ENCODE assay signal across 2 cellular contexts in the genomic region with DNA sequence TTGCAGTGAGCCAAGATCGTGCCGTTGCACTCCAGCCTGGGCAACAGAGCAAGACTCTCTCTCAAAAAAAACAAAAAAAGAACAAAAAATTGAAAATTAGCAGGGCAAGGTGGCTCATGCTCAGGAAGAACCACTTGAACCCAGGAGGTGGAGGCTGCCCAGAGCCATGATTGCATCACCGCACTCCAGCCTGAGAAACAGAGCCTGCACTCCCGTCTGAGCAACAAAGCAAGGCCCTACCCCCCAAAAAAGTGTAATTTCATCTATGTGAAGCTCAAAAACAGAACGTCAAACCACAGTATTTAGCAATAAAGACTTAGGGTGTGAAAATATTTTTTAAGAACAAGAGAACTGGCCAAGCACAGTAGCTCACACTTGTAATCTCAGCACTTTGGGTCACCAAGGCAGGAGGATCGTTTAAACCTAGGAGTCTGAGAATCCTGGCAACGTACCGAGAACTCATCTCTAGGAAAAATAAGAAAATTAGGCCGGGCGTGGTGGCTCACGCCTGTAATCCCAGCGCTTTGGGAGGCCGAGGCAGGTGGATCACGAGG.
TF ChIP-seq lines count a peak whose summit lies in the region.

No MANE protein-coding gene starts in this region.

TF ChIP-seq in IMR-90, 13 proteins besides CTCF, POLR2A, EP300 and RAD21:
- 0 out of 2 replicates have a peak, but pooled peaks have one; percentile 11 for TF ChIP-seq CEBPB (IDR thresholded peaks at IDR 0.05; ENCODE audit: low read depth, low read length)
- no peak for TF ChIP-seq BHLHE40 (IDR thresholded peaks at IDR 0.05; ENCODE audit: low read depth, low read length)
TF ChIP-seq in IMR-90: peak in this region for 1.

TF ChIP-seq in K562, 482 proteins besides CTCF, POLR2A, EP300 and RAD21:
- no peak for TF ChIP-seq ZFP36 (IDR thresholded peaks at IDR 0.05; ENCODE audit: low read depth, low read length, partially characterized antibody)
- TF ChIP-seq, protein P1, sequence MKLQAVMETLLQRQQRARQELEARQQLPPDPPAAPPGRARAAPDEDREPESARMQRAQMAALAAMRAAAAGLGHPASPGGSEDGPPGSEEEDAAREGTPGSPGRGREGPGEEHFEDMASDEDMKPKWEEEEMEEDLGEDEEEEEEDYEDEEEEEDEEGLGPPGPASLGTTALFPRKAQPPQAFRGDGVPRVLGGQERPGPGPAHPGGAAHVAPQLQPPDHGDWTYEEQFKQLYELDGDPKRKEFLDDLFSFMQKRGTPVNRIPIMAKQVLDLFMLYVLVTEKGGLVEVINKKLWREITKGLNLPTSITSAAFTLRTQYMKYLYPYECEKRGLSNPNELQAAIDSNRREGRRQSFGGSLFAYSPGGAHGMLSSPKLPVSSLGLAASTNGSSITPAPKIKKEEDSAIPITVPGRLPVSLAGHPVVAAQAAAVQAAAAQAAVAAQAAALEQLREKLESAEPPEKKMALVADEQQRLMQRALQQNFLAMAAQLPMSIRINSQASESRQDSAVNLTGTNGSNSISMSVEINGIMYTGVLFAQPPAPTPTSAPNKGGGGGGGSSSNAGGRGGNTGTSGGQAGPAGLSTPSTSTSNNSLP (IDR thresholded peaks at IDR 0.05; ENCODE audit: borderline replicate concordance, low read depth, low read length), result no peak
- TF ChIP-seq, protein P2, sequence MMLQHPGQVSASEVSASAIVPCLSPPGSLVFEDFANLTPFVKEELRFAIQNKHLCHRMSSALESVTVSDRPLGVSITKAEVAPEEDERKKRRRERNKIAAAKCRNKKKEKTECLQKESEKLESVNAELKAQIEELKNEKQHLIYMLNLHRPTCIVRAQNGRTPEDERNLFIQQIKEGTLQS (IDR thresholded peaks at IDR 0.05), result 0 out of 2 replicates have a peak, but pooled peaks have one; percentile 14
- TF ChIP-seq, protein P2 (CRISPR knock-in tag; conservative IDR thresholded peaks at IDR 0.05), result no peak
